Comparison of ENCODE assay signal across 1 cellular context in the genomic region with DNA sequence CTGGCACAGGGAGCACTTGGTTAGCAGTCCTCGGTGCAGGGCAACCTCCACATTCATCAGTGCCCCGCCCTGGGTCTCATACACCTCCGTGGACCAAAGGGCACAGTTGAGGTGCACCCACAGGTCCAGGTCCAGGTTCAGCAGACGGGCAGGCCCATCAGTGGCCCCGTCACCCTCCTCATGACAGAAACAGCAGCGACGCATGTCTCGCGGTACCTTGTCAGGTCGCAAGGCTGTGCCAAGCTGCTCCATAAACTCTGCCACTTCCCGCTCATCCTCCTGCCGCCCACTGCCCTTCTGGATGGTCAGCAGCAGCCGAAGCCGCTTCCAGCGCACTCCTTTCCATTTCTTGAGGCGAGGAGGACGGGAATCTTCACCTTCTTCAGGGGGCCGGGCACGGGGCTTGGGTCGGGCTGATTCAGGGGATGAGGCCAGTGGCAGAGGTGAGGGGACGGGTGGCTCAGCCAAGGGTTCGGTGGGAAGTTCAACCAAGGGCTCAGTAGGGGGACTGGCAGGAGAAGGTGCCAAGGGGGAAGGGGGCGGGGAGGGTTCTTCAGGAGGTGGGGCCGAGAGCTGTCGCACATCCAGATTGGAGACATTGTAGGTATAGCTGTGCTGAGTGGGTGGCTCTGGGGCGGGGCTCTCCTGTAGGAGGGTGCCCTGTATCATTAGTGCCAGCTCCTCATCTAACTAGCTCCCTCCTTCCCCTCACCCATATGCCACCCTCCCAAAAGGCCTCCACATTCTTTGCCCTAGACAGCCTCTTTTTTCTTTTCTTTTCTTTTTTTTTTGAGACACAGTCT.
A peak's percentile ranks its signal among the peaks of the same experiment; 100 is the strongest.
TF ChIP-seq lines count a peak whose summit lies in the region.

No MANE protein-coding gene starts in this region.

TF ChIP-seq in HepG2, 621 proteins besides CTCF, POLR2A, EP300 and RAD21:
- TF ChIP-seq AGO2 (optimal IDR thresholded peaks at IDR 0.05; ENCODE audit: low read depth, low read length): peak; percentile 89
- no peak for TF ChIP-seq FUBP1 (CRISPR knock-in tag; IDR thresholded peaks at IDR 0.05; ENCODE audit: borderline replicate concordance)
- no peak for TF ChIP-seq ISX (CRISPR knock-in tag; conservative IDR thresholded peaks at IDR 0.05)
- TF ChIP-seq HNRNPL (IDR thresholded peaks at IDR 0.05; ENCODE audit: low read depth, low read length): 0 out of 2 replicates have a peak, but pooled peaks have one; percentile 23
- TF ChIP-seq, protein P1, sequence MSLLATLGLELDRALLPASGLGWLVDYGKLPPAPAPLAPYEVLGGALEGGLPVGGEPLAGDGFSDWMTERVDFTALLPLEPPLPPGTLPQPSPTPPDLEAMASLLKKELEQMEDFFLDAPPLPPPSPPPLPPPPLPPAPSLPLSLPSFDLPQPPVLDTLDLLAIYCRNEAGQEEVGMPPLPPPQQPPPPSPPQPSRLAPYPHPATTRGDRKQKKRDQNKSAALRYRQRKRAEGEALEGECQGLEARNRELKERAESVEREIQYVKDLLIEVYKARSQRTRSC (CRISPR knock-in tag; IDR thresholded peaks at IDR 0.05; ENCODE audit: low read depth): no peak
